ENCODE assay signal across 23 cellular contexts in the genomic region with DNA sequence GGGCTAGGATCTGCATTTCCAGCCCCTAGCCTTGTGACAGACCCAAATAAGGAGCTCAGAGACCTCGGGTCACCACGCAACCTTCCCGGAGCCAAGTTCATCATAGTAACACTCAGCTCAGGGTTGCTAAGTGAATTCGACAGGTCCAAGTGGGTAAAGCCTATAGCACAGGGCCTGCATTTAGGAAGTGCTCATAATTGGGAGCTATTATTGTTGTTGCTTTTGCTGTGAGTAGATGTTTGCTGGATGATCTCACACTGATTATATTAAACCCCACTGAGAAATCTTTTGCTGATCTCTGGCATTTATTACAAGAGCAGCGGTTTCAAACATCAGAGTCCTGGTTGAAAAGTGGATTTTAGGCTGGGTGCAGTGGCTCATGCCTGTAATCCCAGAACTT. TPM values are rescaled to one million over a fixed set of nuclear protein-coding genes. Genes with fewer than 3 reads are reported as not detected.
DNase-seq lines count a peak whose midpoint lies in the region; ATAC-seq, FAIRE-seq and TF ChIP-seq lines count a peak whose summit lies in the region.
"Had no signal": no experiment of that assay in that cellular context is flagged by ENCODE, and none has a peak within 500 bp of the region (broad histone marks: within the 10 kb centered on the region; RNA-seq: fewer than 3 reads in every experiment).

No MANE protein-coding gene starts in this region.

- TF ChIP-seq EP300 in transverse colon (IDR thresholded peaks at IDR 0.05; ENCODE audit: low read depth): no peak

- no peak for ATAC-seq in HG03457 (IDR thresholded peaks at IDR 0.05; ENCODE audit: unreplicated experiment)
- ATAC-seq: activated CD8-positive, alpha-beta T cell treated with anti-CD3 and anti-CD28 coated beads for 36 hours; activated T-cell treated with anti-CD3 and anti-CD28 coated beads, Interleukin-2, amount 50 U/mL, for 4 hours had no signal

- no peak overlapping the region for H3K4me3 ChIP-seq in transverse colon
- H3K4me3 ChIP-seq: heart left ventricle, pancreas, testis had no signal

- H3K27me3 ChIP-seq in transverse colon: no peaks in the 10 kb centered on the region
- H3K27me3 ChIP-seq: brain microvascular endothelial cell, heart left ventricle, pancreas, testis had no signal

- H3K9me3 ChIP-seq in transverse colon: no peaks in the 10 kb centered on the region
- H3K9me3 ChIP-seq: heart left ventricle, pancreas, testis had no signal

- in situ Hi-C loops in transverse colon (cut with MboI; ENCODE audit: low pct_ligation_motif_present in 1 of 4, low pct_unique_long_range_greater_than_20kb in 1 of 4, low sequenced_read_pairs in 3 of 4): no loop called here

- no peak for FAIRE-seq in frontal cortex (lab: Jason Lieb, UNC)
- FAIRE-seq: HTR-8/SVneo, pancreas had no signal

- H3K36me3 ChIP-seq in transverse colon: no peaks in the 10 kb centered on the region
- H3K36me3 ChIP-seq: brain microvascular endothelial cell, heart left ventricle, pancreas had no signal

- peaks cover 0 to 7% (median 2%) of the 10 kb centered on the region in 4 donors for H3K4me1 ChIP-seq in transverse colon
- H3K4me1 ChIP-seq: testis had no signal

- no peak for TF ChIP-seq CTCF in VCaP (conservative IDR thresholded peaks at IDR 0.05)
- TF ChIP-seq CTCF in transverse colon (IDR thresholded peaks at IDR 0.05): no peak

- peak; percentile 10 for DNase-seq in NCI-H2227 treated with DMSO at 0.1 percent for 48 hours (lab: John Stamatoyannopoulos, UW)
- DNase-seq in NCI-H2227 (lab: John Stamatoyannopoulos, UW; ENCODE audit: unreplicated experiment): no peak
- DNase-seq in fibroblast of the conjunctiva (ENCODE audit: low read depth): peak; percentile 43
- no peak for DNase-seq in transverse colon
- DNase-seq in posterior cingulate gyrus: no peak
- DNase-seq in frontal cortex (ENCODE audit: low spot score in 2 of 2): no peak
- DNase-seq: 8988T; activated B cell treated with CpG ODN at 0.5 μM for 24 hours; activated CD8-positive, alpha-beta T cell treated with anti-CD3 and anti-CD28 coated beads for 36 hours; activated naive CD4-positive, alpha-beta T cell treated with anti-CD3 and anti-CD28 coated beads, Interleukin-2, amount 50 U/mL, for 16 hours; activated T-cell treated with anti-CD3 and anti-CD28 coated beads, Interleukin-2, amount 50 U/mL, for 4 hours; brain microvascular endothelial cell; DMS153; heart left ventricle; immature natural killer cell; naive B cell; NCI-H1436 treated with DMSO at 0.1 percent for 48 hours; NK-92 treated with Interleukin-12 subunit alpha and Interleukin-12 subunit beta, amount 100 ng/mL, for 24 hours; pancreas; testis had no signal

- 70 to 72% methylated on average over 2 to 5 of the region's 5 CpGs for WGBS in transverse colon (ENCODE audit: low coverage in 1 of 2), 2 donors

- intact Hi-C loops in transverse colon (cut with DNase I; ENCODE audit: low total_unique reads) (no loop called here), posterior cingulate gyrus (cut with DNase I) (no loop called here)

- H3K27ac ChIP-seq in VCaP (peak overlapping the region; percentile 74; the same call in 1 of the 2 replicates), transverse colon (peak overlapping the region; percentile 8 to 41 (median 35))
- H3K27ac ChIP-seq: pancreas, testis had no signal

- TF ChIP-seq POLR2A in transverse colon (IDR thresholded peaks at IDR 0.05): no peak

RNA-seq across cellular contexts. Expression of gene SAR1A, which starts 20.3 kb away (rescaled TPM):
- 10 to 100 TPM; 35.2 to 93.9 (median 51.3) TPM for total RNA-seq in transverse colon
- 233 TPM for total RNA-seq in frontal cortex

RNA-seq across cellular contexts. Expression of gene PPA1, which starts 42.6 kb away (rescaled TPM):
- 100 to 1,000 TPM in 2 of 4 donors, 10 to 100 TPM in 2; 14.1 to 113 (median 98.4) TPM for total RNA-seq in transverse colon
- total RNA-seq in frontal cortex: 351 TPM

RNA-seq across cellular contexts. Expression of gene TYSND1, which starts 44.1 kb away (rescaled TPM):
- 10 to 100 TPM; 18.6 to 48.8 (median 21.9) TPM for total RNA-seq in transverse colon
- 5.3 TPM for total RNA-seq in frontal cortex

RNA-seq across cellular contexts. Expression of gene AIFM2, which starts 58.0 kb away (rescaled TPM):
- total RNA-seq in transverse colon (10 to 100 TPM in 3 of 4 donors, 1 to 10 TPM in 1; 3.8 to 27.0 (median 23.9) TPM), frontal cortex (4.9 TPM)

Comparison
In these comparisons a context has a peak if more than half of its experiments do, and no peak if none do; other contexts are left out.
1. DNase-seq: peak in NCI-H2227 treated with DMSO at 0.1 percent for 48 hours (single experiment) and fibroblast of the conjunctiva (single experiment); none in NCI-H2227 (single experiment), transverse colon (single experiment), posterior cingulate gyrus (0 of 10) and frontal cortex (0 of 2).